In the genomic region with DNA sequence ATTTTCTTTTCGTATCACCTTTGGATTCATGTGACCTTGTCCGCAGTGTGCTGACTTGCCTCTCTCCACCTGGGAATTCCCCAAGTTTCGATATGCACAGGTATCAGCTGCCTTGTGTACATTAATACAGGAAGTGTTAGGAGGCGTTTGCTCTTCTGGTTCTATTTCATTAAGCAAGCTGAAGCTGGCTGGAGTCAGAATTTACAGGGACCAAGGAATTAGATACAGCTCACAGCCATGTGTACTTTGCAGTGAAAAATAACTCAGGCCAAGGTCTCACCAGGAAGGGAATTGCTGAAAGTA, we compare ENCODE assay signal across 1 cellular context.
A peak's percentile ranks its signal among the peaks of the same experiment; 100 is the strongest.
TF ChIP-seq lines count a peak whose summit lies in the region.

No MANE protein-coding gene starts in this region.

TF ChIP-seq in HepG2, 621 proteins besides CTCF, POLR2A, EP300 and RAD21 (continued from another document):
- TF ChIP-seq, protein P1, sequence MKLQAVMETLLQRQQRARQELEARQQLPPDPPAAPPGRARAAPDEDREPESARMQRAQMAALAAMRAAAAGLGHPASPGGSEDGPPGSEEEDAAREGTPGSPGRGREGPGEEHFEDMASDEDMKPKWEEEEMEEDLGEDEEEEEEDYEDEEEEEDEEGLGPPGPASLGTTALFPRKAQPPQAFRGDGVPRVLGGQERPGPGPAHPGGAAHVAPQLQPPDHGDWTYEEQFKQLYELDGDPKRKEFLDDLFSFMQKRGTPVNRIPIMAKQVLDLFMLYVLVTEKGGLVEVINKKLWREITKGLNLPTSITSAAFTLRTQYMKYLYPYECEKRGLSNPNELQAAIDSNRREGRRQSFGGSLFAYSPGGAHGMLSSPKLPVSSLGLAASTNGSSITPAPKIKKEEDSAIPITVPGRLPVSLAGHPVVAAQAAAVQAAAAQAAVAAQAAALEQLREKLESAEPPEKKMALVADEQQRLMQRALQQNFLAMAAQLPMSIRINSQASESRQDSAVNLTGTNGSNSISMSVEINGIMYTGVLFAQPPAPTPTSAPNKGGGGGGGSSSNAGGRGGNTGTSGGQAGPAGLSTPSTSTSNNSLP (IDR thresholded peaks at IDR 0.05; ENCODE audit: low read depth, low read length), result peak; percentile 70; the same call in 1 of the 2 replicates
- TF ChIP-seq NKX3-1 (CRISPR knock-in tag; IDR thresholded peaks at IDR 0.05), result no peak
- 0 out of 2 replicates have a peak, but pooled peaks have one; percentile 43 for TF ChIP-seq ZFP36L1 (CRISPR knock-in tag; IDR thresholded peaks at IDR 0.05)
- peak; percentile 24; the same call in 1 of the 2 replicates for TF ChIP-seq SAP130 (CRISPR knock-in tag; IDR thresholded peaks at IDR 0.05; ENCODE audit: low read depth)
- TF ChIP-seq ZNF607 (CRISPR knock-in tag; IDR thresholded peaks at IDR 0.05; ENCODE audit: borderline replicate concordance), result 0 out of 2 replicates have a peak, but pooled peaks have one; percentile 37
- TF ChIP-seq, protein P2, sequence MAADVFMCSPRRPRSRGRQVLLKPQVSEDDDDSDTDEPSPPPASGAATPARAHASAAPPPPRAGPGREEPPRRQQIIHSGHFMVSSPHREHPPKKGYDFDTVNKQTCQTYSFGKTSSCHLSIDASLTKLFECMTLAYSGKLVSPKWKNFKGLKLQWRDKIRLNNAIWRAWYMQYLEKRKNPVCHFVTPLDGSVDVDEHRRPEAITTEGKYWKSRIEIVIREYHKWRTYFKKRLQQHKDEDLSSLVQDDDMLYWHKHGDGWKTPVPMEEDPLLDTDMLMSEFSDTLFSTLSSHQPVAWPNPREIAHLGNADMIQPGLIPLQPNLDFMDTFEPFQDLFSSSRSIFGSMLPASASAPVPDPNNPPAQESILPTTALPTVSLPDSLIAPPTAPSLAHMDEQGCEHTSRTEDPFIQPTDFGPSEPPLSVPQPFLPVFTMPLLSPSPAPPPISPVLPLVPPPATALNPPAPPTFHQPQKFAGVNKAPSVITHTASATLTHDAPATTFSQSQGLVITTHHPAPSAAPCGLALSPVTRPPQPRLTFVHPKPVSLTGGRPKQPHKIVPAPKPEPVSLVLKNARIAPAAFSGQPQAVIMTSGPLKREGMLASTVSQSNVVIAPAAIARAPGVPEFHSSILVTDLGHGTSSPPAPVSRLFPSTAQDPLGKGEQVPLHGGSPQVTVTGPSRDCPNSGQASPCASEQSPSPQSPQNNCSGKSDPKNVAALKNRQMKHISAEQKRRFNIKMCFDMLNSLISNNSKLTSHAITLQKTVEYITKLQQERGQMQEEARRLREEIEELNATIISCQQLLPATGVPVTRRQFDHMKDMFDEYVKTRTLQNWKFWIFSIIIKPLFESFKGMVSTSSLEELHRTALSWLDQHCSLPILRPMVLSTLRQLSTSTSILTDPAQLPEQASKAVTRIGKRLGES (CRISPR knock-in tag; IDR thresholded peaks at IDR 0.05; ENCODE audit: borderline replicate concordance), result no peak
- TF ChIP-seq ESRRA (CRISPR knock-in tag; IDR thresholded peaks at IDR 0.05; ENCODE audit: low read depth), result peak; percentile 70; the same call in 1 of the 2 replicates
- peak; percentile 56; the same call in 1 of the 2 replicates for TF ChIP-seq ETV5 (CRISPR knock-in tag; IDR thresholded peaks at IDR 0.05; ENCODE audit: borderline replicate concordance)
- TF ChIP-seq, protein P3, sequence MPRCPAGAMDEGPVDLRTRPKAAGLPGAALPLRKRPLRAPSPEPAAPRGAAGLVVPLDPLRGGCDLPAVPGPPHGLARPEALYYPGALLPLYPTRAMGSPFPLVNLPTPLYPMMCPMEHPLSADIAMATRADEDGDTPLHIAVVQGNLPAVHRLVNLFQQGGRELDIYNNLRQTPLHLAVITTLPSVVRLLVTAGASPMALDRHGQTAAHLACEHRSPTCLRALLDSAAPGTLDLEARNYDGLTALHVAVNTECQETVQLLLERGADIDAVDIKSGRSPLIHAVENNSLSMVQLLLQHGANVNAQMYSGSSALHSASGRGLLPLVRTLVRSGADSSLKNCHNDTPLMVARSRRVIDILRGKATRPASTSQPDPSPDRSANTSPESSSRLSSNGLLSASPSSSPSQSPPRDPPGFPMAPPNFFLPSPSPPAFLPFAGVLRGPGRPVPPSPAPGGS (CRISPR knock-in tag; IDR thresholded peaks at IDR 0.05), result peak; percentile 84
- TF ChIP-seq HOXA3 (CRISPR knock-in tag; IDR thresholded peaks at IDR 0.05), result 0 out of 2 replicates have a peak, but pooled peaks have one; percentile 16
- peak; percentile 22; the same call in 1 of the 2 replicates for TF ChIP-seq RXRB (CRISPR knock-in tag; IDR thresholded peaks at IDR 0.05; ENCODE audit: borderline replicate concordance)
- no peak for TF ChIP-seq KDM5B (CRISPR knock-in tag; IDR thresholded peaks at IDR 0.05; ENCODE audit: borderline replicate concordance)
- TF ChIP-seq MEF2D (CRISPR knock-in tag; IDR thresholded peaks at IDR 0.05), result 0 out of 2 replicates have a peak, but pooled peaks have one; percentile 46
- TF ChIP-seq ZMYM4 (CRISPR knock-in tag; IDR thresholded peaks at IDR 0.05), result peak; percentile 53
- no peak for TF ChIP-seq KLF11 (CRISPR knock-in tag; IDR thresholded peaks at IDR 0.05)
- no peak for TF ChIP-seq CEBPG (CRISPR knock-in tag; IDR thresholded peaks at IDR 0.05)
- peak; percentile 61 for TF ChIP-seq MED1 (CRISPR knock-in tag; IDR thresholded peaks at IDR 0.05)
- TF ChIP-seq POGZ (CRISPR knock-in tag; IDR thresholded peaks at IDR 0.05), result peak; percentile 65
- no peak for TF ChIP-seq GTF2F1 (IDR thresholded peaks at IDR 0.05; ENCODE audit: low read length)
- TF ChIP-seq, protein P4, sequence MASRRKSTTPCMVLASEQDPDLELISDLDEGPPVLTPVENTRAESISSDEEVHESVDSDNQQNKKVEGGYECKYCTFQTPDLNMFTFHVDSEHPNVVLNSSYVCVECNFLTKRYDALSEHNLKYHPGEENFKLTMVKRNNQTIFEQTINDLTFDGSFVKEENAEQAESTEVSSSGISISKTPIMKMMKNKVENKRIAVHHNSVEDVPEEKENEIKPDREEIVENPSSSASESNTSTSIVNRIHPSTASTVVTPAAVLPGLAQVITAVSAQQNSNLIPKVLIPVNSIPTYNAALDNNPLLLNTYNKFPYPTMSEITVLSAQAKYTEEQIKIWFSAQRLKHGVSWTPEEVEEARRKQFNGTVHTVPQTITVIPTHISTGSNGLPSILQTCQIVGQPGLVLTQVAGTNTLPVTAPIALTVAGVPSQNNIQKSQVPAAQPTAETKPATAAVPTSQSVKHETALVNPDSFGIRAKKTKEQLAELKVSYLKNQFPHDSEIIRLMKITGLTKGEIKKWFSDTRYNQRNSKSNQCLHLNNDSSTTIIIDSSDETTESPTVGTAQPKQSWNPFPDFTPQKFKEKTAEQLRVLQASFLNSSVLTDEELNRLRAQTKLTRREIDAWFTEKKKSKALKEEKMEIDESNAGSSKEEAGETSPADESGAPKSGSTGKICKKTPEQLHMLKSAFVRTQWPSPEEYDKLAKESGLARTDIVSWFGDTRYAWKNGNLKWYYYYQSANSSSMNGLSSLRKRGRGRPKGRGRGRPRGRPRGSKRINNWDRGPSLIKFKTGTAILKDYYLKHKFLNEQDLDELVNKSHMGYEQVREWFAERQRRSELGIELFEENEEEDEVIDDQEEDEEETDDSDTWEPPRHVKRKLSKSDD (CRISPR knock-in tag; IDR thresholded peaks at IDR 0.05; ENCODE audit: low read depth), result no peak
- peak; percentile 85; the same call in 1 of the 2 replicates for TF ChIP-seq TBX2 (CRISPR knock-in tag; IDR thresholded peaks at IDR 0.05; ENCODE audit: borderline replicate concordance)
- TF ChIP-seq, protein P5, sequence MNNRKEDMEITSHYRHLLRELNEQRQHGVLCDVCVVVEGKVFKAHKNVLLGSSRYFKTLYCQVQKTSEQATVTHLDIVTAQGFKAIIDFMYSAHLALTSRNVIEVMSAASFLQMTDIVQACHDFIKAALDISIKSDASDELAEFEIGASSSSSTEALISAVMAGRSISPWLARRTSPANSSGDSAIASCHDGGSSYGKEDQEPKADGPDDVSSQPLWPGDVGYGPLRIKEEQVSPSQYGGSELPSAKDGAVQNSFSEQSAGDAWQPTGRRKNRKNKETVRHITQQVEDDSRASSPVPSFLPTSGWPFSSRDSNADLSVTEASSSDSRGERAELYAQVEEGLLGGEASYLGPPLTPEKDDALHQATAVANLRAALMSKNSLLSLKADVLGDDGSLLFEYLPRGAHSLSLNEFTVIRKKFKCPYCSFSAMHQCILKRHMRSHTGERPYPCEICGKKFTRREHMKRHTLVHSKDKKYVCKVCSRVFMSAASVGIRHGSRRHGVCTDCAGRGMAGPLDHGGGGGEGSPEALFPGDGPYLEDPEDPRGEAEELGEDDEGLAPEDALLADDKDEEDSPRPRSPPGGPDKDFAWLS (CRISPR knock-in tag; IDR thresholded peaks at IDR 0.05; ENCODE audit: borderline replicate concordance), result no peak
- peak; percentile 34; the same call in 1 of the 2 replicates for TF ChIP-seq SP4 (CRISPR knock-in tag; IDR thresholded peaks at IDR 0.05)
- TF ChIP-seq, protein P6, sequence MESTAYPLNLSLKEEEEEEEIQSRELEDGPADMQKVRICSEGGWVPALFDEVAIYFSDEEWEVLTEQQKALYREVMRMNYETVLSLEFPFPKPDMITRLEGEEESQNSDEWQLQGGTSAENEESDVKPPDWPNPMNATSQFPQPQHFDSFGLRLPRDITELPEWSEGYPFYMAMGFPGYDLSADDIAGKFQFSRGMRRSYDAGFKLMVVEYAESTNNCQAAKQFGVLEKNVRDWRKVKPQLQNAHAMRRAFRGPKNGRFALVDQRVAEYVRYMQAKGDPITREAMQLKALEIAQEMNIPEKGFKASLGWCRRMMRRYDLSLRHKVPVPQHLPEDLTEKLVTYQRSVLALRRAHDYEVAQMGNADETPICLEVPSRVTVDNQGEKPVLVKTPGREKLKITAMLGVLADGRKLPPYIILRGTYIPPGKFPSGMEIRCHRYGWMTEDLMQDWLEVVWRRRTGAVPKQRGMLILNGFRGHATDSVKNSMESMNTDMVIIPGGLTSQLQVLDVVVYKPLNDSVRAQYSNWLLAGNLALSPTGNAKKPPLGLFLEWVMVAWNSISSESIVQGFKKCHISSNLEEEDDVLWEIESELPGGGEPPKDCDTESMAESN (CRISPR knock-in tag; conservative IDR thresholded peaks at IDR 0.05), result 0 out of 2 replicates have a peak, but pooled peaks have one; percentile 61
- TF ChIP-seq ZNF317 (CRISPR knock-in tag; IDR thresholded peaks at IDR 0.05), result 0 out of 2 replicates have a peak, but pooled peaks have one; percentile 25
- TF ChIP-seq MIXL1 (CRISPR knock-in tag; IDR thresholded peaks at IDR 0.05), result peak; percentile 47; the same call in 1 of the 2 replicates
- no peak for TF ChIP-seq SP140L (CRISPR knock-in tag; IDR thresholded peaks at IDR 0.05; ENCODE audit: borderline replicate concordance)
- TF ChIP-seq, protein P7, sequence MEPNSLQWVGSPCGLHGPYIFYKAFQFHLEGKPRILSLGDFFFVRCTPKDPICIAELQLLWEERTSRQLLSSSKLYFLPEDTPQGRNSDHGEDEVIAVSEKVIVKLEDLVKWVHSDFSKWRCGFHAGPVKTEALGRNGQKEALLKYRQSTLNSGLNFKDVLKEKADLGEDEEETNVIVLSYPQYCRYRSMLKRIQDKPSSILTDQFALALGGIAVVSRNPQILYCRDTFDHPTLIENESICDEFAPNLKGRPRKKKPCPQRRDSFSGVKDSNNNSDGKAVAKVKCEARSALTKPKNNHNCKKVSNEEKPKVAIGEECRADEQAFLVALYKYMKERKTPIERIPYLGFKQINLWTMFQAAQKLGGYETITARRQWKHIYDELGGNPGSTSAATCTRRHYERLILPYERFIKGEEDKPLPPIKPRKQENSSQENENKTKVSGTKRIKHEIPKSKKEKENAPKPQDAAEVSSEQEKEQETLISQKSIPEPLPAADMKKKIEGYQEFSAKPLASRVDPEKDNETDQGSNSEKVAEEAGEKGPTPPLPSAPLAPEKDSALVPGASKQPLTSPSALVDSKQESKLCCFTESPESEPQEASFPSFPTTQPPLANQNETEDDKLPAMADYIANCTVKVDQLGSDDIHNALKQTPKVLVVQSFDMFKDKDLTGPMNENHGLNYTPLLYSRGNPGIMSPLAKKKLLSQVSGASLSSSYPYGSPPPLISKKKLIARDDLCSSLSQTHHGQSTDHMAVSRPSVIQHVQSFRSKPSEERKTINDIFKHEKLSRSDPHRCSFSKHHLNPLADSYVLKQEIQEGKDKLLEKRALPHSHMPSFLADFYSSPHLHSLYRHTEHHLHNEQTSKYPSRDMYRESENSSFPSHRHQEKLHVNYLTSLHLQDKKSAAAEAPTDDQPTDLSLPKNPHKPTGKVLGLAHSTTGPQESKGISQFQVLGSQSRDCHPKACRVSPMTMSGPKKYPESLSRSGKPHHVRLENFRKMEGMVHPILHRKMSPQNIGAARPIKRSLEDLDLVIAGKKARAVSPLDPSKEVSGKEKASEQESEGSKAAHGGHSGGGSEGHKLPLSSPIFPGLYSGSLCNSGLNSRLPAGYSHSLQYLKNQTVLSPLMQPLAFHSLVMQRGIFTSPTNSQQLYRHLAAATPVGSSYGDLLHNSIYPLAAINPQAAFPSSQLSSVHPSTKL (CRISPR knock-in tag; IDR thresholded peaks at IDR 0.05), result peak; percentile 52
- TF ChIP-seq ZSCAN22 (CRISPR knock-in tag; IDR thresholded peaks at IDR 0.05), result no peak
